Comparison of ENCODE assay signal across 16 cellular contexts in genomic region chr7:69624431-69624830, GRCh38. TPM values are rescaled to one million over a fixed set of nuclear protein-coding genes. Genes with fewer than 3 reads are reported as not detected.
DNase-seq lines count a peak whose midpoint lies in the region; ATAC-seq and TF ChIP-seq lines count a peak whose summit lies in the region.
"Had no signal": no experiment of that assay in that cellular context is flagged by ENCODE, and none has a peak within 500 bp of the region (broad histone marks: within the 10 kb centered on the region; RNA-seq: fewer than 3 reads in every experiment).

No MANE protein-coding gene starts in this region.

- CTCF ChIA-PET in Calu3 (lab: Charles Lee): no interaction called here

- H3K79me2 ChIP-seq in neural progenitor cell (ENCODE audit: low read depth): no peaks in the 10 kb centered on the region

- BruUV-seq in Calu3 (replicated peaks; lab: Mats Ljungman, UMichigan): no TSS peak

- intact Hi-C loops in Calu3 (cut with micrococcal nuclease; ENCODE audit: unreplicated experiment): no loop called here

- H3K27ac Mint-ChIP-seq in Calu3 (ENCODE audit: unreplicated experiment): no peak overlapping the region
- no peak overlapping the region for H3K27ac Mint-ChIP-seq in neural progenitor cell
- H3K27ac Mint-ChIP-seq in activated naive CD4-positive, alpha-beta T cell treated with anti-CD3 and anti-CD28 coated beads, Interleukin-2, amount 50 U/mL, for 72 hours: no peak overlapping the region
- H3K27ac Mint-ChIP-seq: T-helper 2 cell treated with Interferon-gamma antibody and Interleukin-4, amounts not matched to agents 5 μg/mL and 100 μg/mL, for 36 hours had no signal

- no peaks in the 10 kb centered on the region for H3K9me3 Mint-ChIP-seq in Calu3 (ENCODE audit: low read depth, unreplicated experiment)
- H3K9me3 Mint-ChIP-seq in neural progenitor cell: no peaks in the 10 kb centered on the region
- no peaks in the 10 kb centered on the region for H3K9me3 Mint-ChIP-seq in activated naive CD4-positive, alpha-beta T cell treated with anti-CD3 and anti-CD28 coated beads, Interleukin-2, amount 50 U/mL, for 72 hours
- H3K9me3 Mint-ChIP-seq: T-helper 2 cell treated with Interferon-gamma antibody and Interleukin-4, amounts not matched to agents 5 μg/mL and 100 μg/mL, for 36 hours had no signal

- no peak overlapping the region for H3K4me3 ChIP-seq in neural progenitor cell
- H3K4me3 ChIP-seq: K562, Peyer's patch had no signal

- peaks cover 8% of the 10 kb centered on the region for H3F3A ChIP-seq in neural progenitor cell (ENCODE audit: low read depth)

- H3K9ac ChIP-seq in neural progenitor cell: no peak overlapping the region

- TF ChIP-seq CTCF in Calu3 (IDR thresholded peaks at IDR 0.05; ENCODE audit: unreplicated experiment) (no peak), neural progenitor cell (IDR thresholded peaks at IDR 0.05) (no peak)

- peaks cover 100% of the 10 kb centered on the region for H3K27me3 ChIP-seq in neural progenitor cell
- H3K27me3 ChIP-seq: Peyer's patch had no signal

- no peaks in the 10 kb centered on the region for H3K36me3 ChIP-seq in neural progenitor cell
- H3K36me3 ChIP-seq: Peyer's patch had no signal

- H3K4me3 Mint-ChIP-seq in Calu3 (ENCODE audit: low read depth, unreplicated experiment): no peak overlapping the region
- H3K4me3 Mint-ChIP-seq in neural progenitor cell: no peak overlapping the region
- H3K4me3 Mint-ChIP-seq: T-helper 2 cell treated with Interferon-gamma antibody and Interleukin-4, amounts not matched to agents 5 μg/mL and 100 μg/mL, for 36 hours had no signal

- no peaks in the 10 kb centered on the region for H3K36me3 Mint-ChIP-seq in Calu3 (ENCODE audit: insufficient read depth, unreplicated experiment)
- no peaks in the 10 kb centered on the region for H3K36me3 Mint-ChIP-seq in neural progenitor cell
- H3K36me3 Mint-ChIP-seq in activated naive CD4-positive, alpha-beta T cell treated with anti-CD3 and anti-CD28 coated beads, Interleukin-2, amount 50 U/mL, for 72 hours: no peaks in the 10 kb centered on the region

- H4K20me1 ChIP-seq in neural progenitor cell (ENCODE audit: low read depth): peaks cover 93% of the 10 kb centered on the region

- H2AFZ ChIP-seq in neural progenitor cell (replicated peaks): no peak overlapping the region

- H3K4me1 ChIP-seq in neural progenitor cell: peaks cover 46% of the 10 kb centered on the region
- H3K4me1 ChIP-seq: Peyer's patch had no signal

- ATAC-seq in activated naive CD4-positive, alpha-beta T cell treated with anti-CD3 and anti-CD28 coated beads, Interleukin-2, amount 50 U/mL, for 72 hours: no peak
- ATAC-seq: HCT116, K562 had no signal

- H3K4me1 Mint-ChIP-seq in Calu3 (ENCODE audit: low read depth, unreplicated experiment) (no peaks in the 10 kb centered on the region), neural progenitor cell (peaks cover 51% of the 10 kb centered on the region)

- H3K9me3 ChIP-seq in neural progenitor cell (ENCODE audit: low read depth): no peaks in the 10 kb centered on the region
- H3K9me3 ChIP-seq: Peyer's patch had no signal

- DNase-seq in DMS79 (lab: John Stamatoyannopoulos, UW): peak; percentile 23
- DNase-seq in NAMALWA (ENCODE audit: low spot score): peak; percentile 90
- DNase-seq in NCI-H2227 (lab: John Stamatoyannopoulos, UW; ENCODE audit: unreplicated experiment): peak; percentile 59
- DNase-seq in SK-N-DZ (ENCODE audit: low spot score): peak; percentile 36
- DNase-seq in Calu3: no peak
- no peak for DNase-seq in neural progenitor cell (ENCODE audit: low spot score)
- no peak for DNase-seq in UCSD-AML1 (lab: John Stamatoyannopoulos, UW; ENCODE audit: unreplicated experiment)
- no peak for DNase-seq in activated naive CD4-positive, alpha-beta T cell treated with anti-CD3 and anti-CD28 coated beads, Interleukin-2, amount 50 U/mL, for 72 hours (ENCODE audit: low spot score in 2 of 2)
- DNase-seq: DMS153, NCI-H1105 treated with DMSO at 0.1 percent for 48 hours, NCI-H2029 treated with DMSO at 0.1 percent for 48 hours, Peyer's patch, SHP77 treated with DMSO at 0.1 percent for 48 hours had no signal

- no peaks in the 10 kb centered on the region for H3K27me3 Mint-ChIP-seq in Calu3 (ENCODE audit: unreplicated experiment)
- H3K27me3 Mint-ChIP-seq in neural progenitor cell (ENCODE audit: insufficient read depth, low read depth): no peaks in the 10 kb centered on the region

- no peak overlapping the region for H3K27ac ChIP-seq in neural progenitor cell
- H3K27ac ChIP-seq: Peyer's patch had no signal

- H3K4me2 ChIP-seq in neural progenitor cell: no peak overlapping the region

RNA-seq across cellular contexts. Expression of gene AUTS2, which starts 26.2 kb away (rescaled TPM):
- 18.5 and 24.5 TPM in 2 replicates for polyA plus RNA-seq in SK-N-DZ (2014; cell fraction: cytosol; rRNA removed)
- polyA plus RNA-seq in SK-N-DZ (2014; cell fraction: nucleus; rRNA removed): 35.4 and 79.3 TPM in 2 replicates
- not detected in 2 replicates for total RNA-seq in Calu3 (2022)
- 47.1 and 50.0 TPM in 2 replicates for total RNA-seq in neural progenitor cell (ENCODE audit: low replicate concordance)
- 1 to 10 TPM in 1 of 2 donors, under 1 TPM in 1; 0.53 to 2.2 TPM for total RNA-seq in activated naive CD4-positive, alpha-beta T cell treated with anti-CD3 and anti-CD28 coated beads, Interleukin-2, amount 50 U/mL, for 72 hours
- polyA plus RNA-seq: K562 had no signal

Comparison
In these comparisons a context has a peak if more than half of its experiments do, and no peak if none do; other contexts are left out.
1. DNase-seq: peak in DMS79 (single experiment), NAMALWA (single experiment), NCI-H2227 (single experiment) and SK-N-DZ (single experiment); none in Calu3 (single experiment), neural progenitor cell (single experiment), UCSD-AML1 (single experiment) and activated naive CD4-positive, alpha-beta T cell treated with anti-CD3 and anti-CD28 coated beads, Interleukin-2, amount 50 U/mL, for 72 hours (0 of 2).
2. RNA of gene AUTS2, which starts 26.2 kb away (total RNA-seq): 47.1 to 50.0 TPM in neural progenitor cell; 0.53 to 2.2 TPM in activated naive CD4-positive, alpha-beta T cell treated with anti-CD3 and anti-CD28 coated beads, Interleukin-2, amount 50 U/mL, for 72 hours and not detected in Calu3; every median in the first group is over 10 times any median in the second.